ENCODE assay signal across 24 cellular contexts in genomic region chr2:203242518-203242917, GRCh38.
"Had no signal": no experiment of that assay in that cellular context is flagged by ENCODE, and none has a peak within 500 bp of the region (broad histone marks: within the 10 kb centered on the region; RNA-seq: fewer than 3 reads in every experiment).

No MANE protein-coding gene starts in this region.

- H3K4me3 ChIP-seq: heart right ventricle, lower lobe of right lung, mucosa of descending colon, ovary, prostate gland, right atrium auricular region, SJSA1, tibial artery had no signal

- H3K36me3 ChIP-seq: ovary, prostate gland had no signal

- H3K27me3 ChIP-seq: heart right ventricle, neutrophil, ovary, right atrium auricular region, SJSA1, tibial artery had no signal

- H3K9me3 ChIP-seq: heart right ventricle, lower lobe of right lung, mucosa of descending colon, neutrophil, ovary, prostate gland, right atrium auricular region, SJSA1, tibial artery had no signal

- H3K4me3 Mint-ChIP-seq: activated B cell treated with CpG ODN at 0.5 μM for 24 hours; activated naive CD8-positive, alpha-beta T cell treated with anti-CD3 and anti-CD28 coated beads, Interleukin-2, amount 10 ng/mL, durations not matched to agents 7 days and 5 days; activated T-helper 1 cell treated with anti-CD3 and anti-CD28 coated beads, Interleukin-12 subunit alpha, Interleukin-12 subunit beta, Interleukin-2, Interleukin-4 antibody, amounts not matched to agents 30 ng/mL and 10 ng/mL and 1 ng/mL, durations not matched to agents 14 hours and 24 hours and 36 hours; dendritic cell treated with granulocyte-macrophage colony-stimulating factor and Interleukin-4, amounts not matched to agents 40 ng/mL and 50 ng/mL, for 4 days; stimulated activated naive CD8-positive, alpha-beta T cell treated with anti-CD3 and anti-CD28 coated beads, Interleukin-15, amount 100 ng/mL, for 72 hours had no signal

- ATAC-seq: heart right ventricle; left lobe of liver; lower lobe of right lung; mucosa of descending colon; stimulated activated naive CD8-positive, alpha-beta T cell treated with anti-CD3 and anti-CD28 coated beads, Interleukin-15, amount 100 ng/mL, for 72 hours had no signal

- H3K27ac Mint-ChIP-seq: activated B cell treated with CpG ODN at 0.5 μM for 24 hours; activated naive CD8-positive, alpha-beta T cell treated with anti-CD3 and anti-CD28 coated beads, Interleukin-2, amount 10 ng/mL, durations not matched to agents 7 days and 5 days; activated T-helper 1 cell treated with anti-CD3 and anti-CD28 coated beads, Interleukin-12 subunit alpha, Interleukin-12 subunit beta, Interleukin-2, Interleukin-4 antibody, amounts not matched to agents 30 ng/mL and 10 ng/mL and 1 ng/mL, durations not matched to agents 14 hours and 24 hours and 36 hours; dendritic cell treated with granulocyte-macrophage colony-stimulating factor and Interleukin-4, amounts not matched to agents 40 ng/mL and 50 ng/mL, for 4 days had no signal

- DNase-seq: activated B cell treated with CpG ODN at 0.5 μM for 24 hours; activated CD4-positive, alpha-beta T cell treated with anti-CD3 and anti-CD28 coated beads for 4 hours; activated CD8-positive, alpha-beta memory T cell treated with anti-CD3 and anti-CD28 coated beads, Interleukin-2, amount 50 U/mL, for 48 hours; activated gamma-delta T cell treated with Interleukin-2 at 50 U/mL for 16 hours; activated naive CD8-positive, alpha-beta T cell treated with anti-CD3 and anti-CD28 coated beads, Interleukin-2, amount 10 ng/mL, durations not matched to agents 7 days and 5 days; amygdala; effector CD4-positive, alpha-beta T cell; foreskin fibroblast; heart right ventricle; lower lobe of right lung; mesendoderm; mucosa of descending colon; ovary; stimulated activated CD4-positive, alpha-beta T cell treated with anti-CD3 and anti-CD28 coated beads, Interleukin-4, amount 100 ng/mL, for 24 hours; stimulated activated naive CD8-positive, alpha-beta T cell treated with anti-CD3 and anti-CD28 coated beads, Interleukin-15, amount 100 ng/mL, for 72 hours; T1000; tibial artery had no signal

- H3K27me3 Mint-ChIP-seq: activated B cell treated with CpG ODN at 0.5 μM for 24 hours; activated naive CD8-positive, alpha-beta T cell treated with anti-CD3 and anti-CD28 coated beads, Interleukin-2, amount 10 ng/mL, durations not matched to agents 7 days and 5 days; dendritic cell treated with granulocyte-macrophage colony-stimulating factor and Interleukin-4, amounts not matched to agents 40 ng/mL and 50 ng/mL, for 4 days; stimulated activated naive CD8-positive, alpha-beta T cell treated with anti-CD3 and anti-CD28 coated beads, Interleukin-15, amount 100 ng/mL, for 72 hours had no signal

- H3K9me3 Mint-ChIP-seq: activated B cell treated with CpG ODN at 0.5 μM for 24 hours; activated naive CD8-positive, alpha-beta T cell treated with anti-CD3 and anti-CD28 coated beads, Interleukin-2, amount 10 ng/mL, durations not matched to agents 7 days and 5 days; activated T-helper 1 cell treated with anti-CD3 and anti-CD28 coated beads, Interleukin-12 subunit alpha, Interleukin-12 subunit beta, Interleukin-2, Interleukin-4 antibody, amounts not matched to agents 30 ng/mL and 10 ng/mL and 1 ng/mL, durations not matched to agents 14 hours and 24 hours and 36 hours; dendritic cell treated with granulocyte-macrophage colony-stimulating factor and Interleukin-4, amounts not matched to agents 40 ng/mL and 50 ng/mL, for 4 days had no signal

- H3K27ac ChIP-seq: heart right ventricle, lower lobe of right lung, neutrophil, ovary, prostate gland, right atrium auricular region, SJSA1, tibial artery had no signal

- H3K4me1 ChIP-seq: prostate gland, SJSA1 had no signal
